9 cellular contexts compared by ENCODE assay signal in genomic region chr14:90062852-90063539, GRCh38. TPM values are rescaled to one million over a fixed set of nuclear protein-coding genes. Genes with fewer than 3 reads are reported as not detected.
DNase-seq lines count a peak whose midpoint lies in the region; ATAC-seq and TF ChIP-seq lines count a peak whose summit lies in the region.
"Had no signal": no experiment of that assay in that cellular context is flagged by ENCODE, and none has a peak within 500 bp of the region (broad histone marks: within the 10 kb centered on the region; RNA-seq: fewer than 3 reads in every experiment).

No MANE protein-coding gene starts in this region.

- no peaks in the 10 kb centered on the region for H3K9me3 ChIP-seq in CD8-positive, alpha-beta memory T cell (ENCODE audit: low read length)

- DNase-seq in CD8-positive, alpha-beta memory T cell = no peak
- DNase-seq in NB4 (ENCODE audit: low read depth) = peak; percentile 17
- DNase-seq in dorsolateral prefrontal cortex = no peak
- no peak for DNase-seq in neural crest cell (ENCODE audit: low read depth, low spot score)
- DNase-seq in NCI-H146 treated with DMSO at 0.1 percent for 48 hours (lab: John Stamatoyannopoulos, UW; ENCODE audit: unreplicated experiment) = no peak
- DNase-seq in midbrain (lab: John Stamatoyannopoulos, UW) = no peak

- H3K27ac Mint-ChIP-seq in CD8-positive, alpha-beta memory T cell = peak overlapping the region in 1 of 8 donors; percentile 69
- no peak overlapping the region for H3K27ac Mint-ChIP-seq in neural crest cell (ENCODE audit: unreplicated experiment)

- TF ChIP-seq CTCF in NB4 (IDR thresholded peaks at IDR 0.05; ENCODE audit: low read depth, low read length) (no peak), dorsolateral prefrontal cortex (IDR thresholded peaks at IDR 0.05 in 54 of 56, conservative IDR thresholded peaks at IDR 0.05 in 2 of 56; ENCODE audit: low read depth in 1 of 56, partially characterized antibody in 56 of 56) (no peak), neural crest cell (conservative IDR thresholded peaks at IDR 0.05) (no peak)

- TF ChIP-seq POLR2A in NB4 (IDR thresholded peaks at IDR 0.05; ENCODE audit: extremely low read depth, insufficient read length) = no peak

- ATAC-seq in HG03097 (IDR thresholded peaks at IDR 0.05; ENCODE audit: low FRiP score, unreplicated experiment) = no peak
- no peak for ATAC-seq in HG02610 (IDR thresholded peaks at IDR 0.05; ENCODE audit: unreplicated experiment)

- H3K4me3 ChIP-seq in CD8-positive, alpha-beta memory T cell (ENCODE audit: low read length) = peak overlapping the region; percentile 41
- H3K4me3 ChIP-seq in NB4 (ENCODE audit: low read depth, low read length) (no peak overlapping the region), dorsolateral prefrontal cortex (peak overlapping the region in 41 of 59 donors; percentile 9 to 75 (median 63))
- H3K4me3 ChIP-seq: SK-N-MC had no signal

- H3K27me3 Mint-ChIP-seq in CD8-positive, alpha-beta memory T cell = peaks cover 48 to 75% of the 10 kb centered on the region in 2 donors
- H3K27me3 Mint-ChIP-seq in neural crest cell (ENCODE audit: low read depth) = peaks cover 91% of the 10 kb centered on the region

- peaks cover 22 to 39% (median 24%) of the 10 kb centered on the region in 3 donors for H3K4me1 Mint-ChIP-seq in CD8-positive, alpha-beta memory T cell
- H3K4me1 Mint-ChIP-seq in neural crest cell = peaks cover 12% of the 10 kb centered on the region

- H3K9me3 Mint-ChIP-seq in CD8-positive, alpha-beta memory T cell = no peaks in the 10 kb centered on the region
- H3K9me3 Mint-ChIP-seq in neural crest cell = no peaks in the 10 kb centered on the region

- intact Hi-C loops in dorsolateral prefrontal cortex (cut with DNase I) = loop anchor here in 1 of 2 donors (10.0 kb wide), 2 partner anchors 172 to 1028 kb away; no protein-coding TSS in a partner anchor

- peak overlapping the region; percentile 71 to 86 (median 81) for H3K4me3 Mint-ChIP-seq in CD8-positive, alpha-beta memory T cell
- H3K4me3 Mint-ChIP-seq in neural crest cell = peak overlapping the region; percentile 82

- CTCF ChIA-PET in CD8-positive, alpha-beta memory T cell (lab: Charles Lee) = no interaction called here

- H3K27me3 ChIP-seq in CD8-positive, alpha-beta memory T cell (ENCODE audit: insufficient read depth, low read length, poor library complexity, severe bottlenecking) = peaks cover 9% of the 10 kb centered on the region
- H3K27me3 ChIP-seq in dorsolateral prefrontal cortex = peaks cover 0 to 52% (median 25%) of the 10 kb centered on the region in 45 donors

- no peaks in the 10 kb centered on the region for H3K4me1 ChIP-seq in CD8-positive, alpha-beta memory T cell (ENCODE audit: insufficient read depth, low read length)

- POLR2A ChIA-PET in CD8-positive, alpha-beta memory T cell (lab: Charles Lee) = no interaction called here

- H3K36me3 ChIP-seq in CD8-positive, alpha-beta memory T cell (ENCODE audit: insufficient read depth, low read length) = no peaks in the 10 kb centered on the region

- no peaks in the 10 kb centered on the region for H3K36me3 Mint-ChIP-seq in CD8-positive, alpha-beta memory T cell
- no peaks in the 10 kb centered on the region for H3K36me3 Mint-ChIP-seq in neural crest cell (ENCODE audit: low read depth)

- no peak overlapping the region for H3K27ac ChIP-seq in CD8-positive, alpha-beta memory T cell (ENCODE audit: low read depth, low read length)
- peak overlapping the region in 2 of 59 donors; percentile 18 to 19 for H3K27ac ChIP-seq in dorsolateral prefrontal cortex
- H3K27ac ChIP-seq: SK-N-MC had no signal

RNA-seq across cellular contexts. Expression of gene KCNK13, which starts 1.2 kb away (rescaled TPM):
- total RNA-seq in CD8-positive, alpha-beta memory T cell = under 1 TPM; 0.09 to 0.16 TPM
- polyA plus RNA-seq in CD8-positive, alpha-beta memory T cell = not detected
- total RNA-seq in dorsolateral prefrontal cortex (1 to 10 TPM in 95 of 120 experiments, under 1 TPM in 25; 0.60 to 4.1 (median 1.4) TPM), neural crest cell (not detected in 2 replicates)
